ENCODE assay signal across 26 cellular contexts in the genomic region with DNA sequence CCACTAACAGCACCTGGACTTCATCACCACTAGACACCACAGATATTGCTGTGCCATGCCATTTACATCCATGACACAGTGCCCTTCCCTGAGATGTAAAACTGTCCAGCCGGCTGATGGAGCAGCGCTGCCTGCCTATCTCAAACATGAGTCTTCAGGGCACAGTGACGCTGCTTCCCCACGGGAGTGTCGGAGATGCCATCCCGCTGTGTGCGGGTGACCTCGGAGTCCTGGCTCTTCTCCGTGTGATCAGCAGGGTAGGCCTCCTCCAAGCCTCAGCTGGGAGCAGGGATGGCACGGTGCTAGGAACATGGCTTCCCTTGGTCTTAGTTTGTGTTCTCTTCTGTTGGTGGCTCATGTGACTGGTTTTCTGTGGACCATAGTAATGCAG.
"Had no signal": no experiment of that assay in that cellular context is flagged by ENCODE, and none has a peak within 500 bp of the region (broad histone marks: within the 10 kb centered on the region; RNA-seq: fewer than 3 reads in every experiment).

No MANE protein-coding gene starts in this region.

- H3K36me3 Mint-ChIP-seq: activated CD4-positive, alpha-beta memory T cell treated with anti-CD3 and anti-CD28 coated beads for 36 hours; activated naive CD8-positive, alpha-beta T cell; immature natural killer cell; naive thymus-derived CD4-positive, alpha-beta T cell had no signal

- H3K27me3 Mint-ChIP-seq: progenitor cell of endocrine pancreas had no signal

- H3K27ac ChIP-seq: brain microvascular endothelial cell, coronary artery, gastrocnemius medialis, hepatocyte, right lobe of liver, transverse colon, WERI-Rb-1 had no signal

- H3K27ac Mint-ChIP-seq: activated CD4-positive, alpha-beta memory T cell treated with anti-CD3 and anti-CD28 coated beads for 36 hours; activated CD4-positive, alpha-beta T cell treated with anti-CD3 and anti-CD28 coated beads, Interleukin-2, amount 10 ng/mL, durations not matched to agents 24 days and 14 days; activated naive CD8-positive, alpha-beta T cell; activated T-helper 2 cell treated with anti-CD3 and anti-CD28 coated beads, Interferon-gamma antibody, Interleukin-2, Interleukin-4, amounts not matched to agents 10 μg/mL and 5 μg/mL and 100 μg/mL, durations not matched to agents 14 hours and 24 hours and 36 hours; effector memory CD8-positive, alpha-beta T cell; immature natural killer cell; naive thymus-derived CD4-positive, alpha-beta T cell; progenitor cell of endocrine pancreas; T-helper 1 cell treated with Interleukin-12 subunit alpha and Interleukin-12 subunit beta and Interleukin-4 antibody, amounts not matched to agents 30 μg/mL and 1 μg/mL, for 36 hours had no signal

- H3K36me3 ChIP-seq: brain microvascular endothelial cell, gastrocnemius medialis, right lobe of liver, WERI-Rb-1 had no signal

- H3K4me2 ChIP-seq: hepatocyte had no signal

- ATAC-seq: effector memory CD8-positive, alpha-beta T cell; gastrocnemius medialis; left colon; naive thymus-derived CD4-positive, alpha-beta T cell; right lobe of liver had no signal

- H3K27me3 ChIP-seq: brain microvascular endothelial cell, gastrocnemius medialis, hepatocyte, right lobe of liver, transverse colon had no signal

- H3K4me1 ChIP-seq: gastrocnemius medialis, right lobe of liver had no signal

- H3K9me3 Mint-ChIP-seq: activated CD4-positive, alpha-beta memory T cell treated with anti-CD3 and anti-CD28 coated beads for 36 hours; activated CD4-positive, alpha-beta T cell treated with anti-CD3 and anti-CD28 coated beads, Interleukin-2, amount 10 ng/mL, durations not matched to agents 24 days and 14 days; activated T-helper 2 cell treated with anti-CD3 and anti-CD28 coated beads, Interferon-gamma antibody, Interleukin-2, Interleukin-4, amounts not matched to agents 10 μg/mL and 5 μg/mL and 100 μg/mL, durations not matched to agents 14 hours and 24 hours and 36 hours; effector memory CD8-positive, alpha-beta T cell; naive thymus-derived CD4-positive, alpha-beta T cell; T-helper 1 cell treated with Interleukin-12 subunit alpha and Interleukin-12 subunit beta and Interleukin-4 antibody, amounts not matched to agents 30 μg/mL and 1 μg/mL, for 36 hours had no signal

- H3K79me2 ChIP-seq: hepatocyte had no signal

- H3K4me3 Mint-ChIP-seq: activated CD4-positive, alpha-beta memory T cell treated with anti-CD3 and anti-CD28 coated beads for 36 hours; activated CD4-positive, alpha-beta T cell treated with anti-CD3 and anti-CD28 coated beads, Interleukin-2, amount 10 ng/mL, durations not matched to agents 24 days and 14 days; activated naive CD8-positive, alpha-beta T cell; effector memory CD8-positive, alpha-beta T cell; immature natural killer cell; naive thymus-derived CD4-positive, alpha-beta T cell; T-helper 1 cell treated with Interleukin-12 subunit alpha and Interleukin-12 subunit beta and Interleukin-4 antibody, amounts not matched to agents 30 μg/mL and 1 μg/mL, for 36 hours had no signal

- H2AFZ ChIP-seq: hepatocyte had no signal

- H3K9me3 ChIP-seq: gastrocnemius medialis, right lobe of liver, transverse colon had no signal

- H3K4me3 ChIP-seq: coronary artery, gastrocnemius medialis, hepatocyte, right lobe of liver, transverse colon had no signal

- DNase-seq: activated CD4-positive, alpha-beta memory T cell treated with anti-CD3 and anti-CD28 coated beads for 36 hours; activated CD4-positive, alpha-beta T cell treated with anti-CD3 and anti-CD28 coated beads, Interleukin-2, amount 10 ng/mL, durations not matched to agents 24 days and 14 days; activated CD4-positive, CD25-positive, alpha-beta regulatory T cell treated with anti-CD3 and anti-CD28 coated beads, Interleukin-2, amount 50 U/mL, for 72 hours; activated naive CD4-positive, alpha-beta T cell treated with Interleukin-2 at 50 U/mL for 16 hours; activated T-cell treated with anti-CD3 and anti-CD28 coated beads, Interleukin-2, amount 50 U/mL, for 48 hours; brain microvascular endothelial cell; effector memory CD8-positive, alpha-beta T cell; erythroblast; gastrocnemius medialis; immature natural killer cell; midbrain; naive thymus-derived CD4-positive, alpha-beta T cell; right lobe of liver; stimulated activated CD4-positive, alpha-beta T cell treated with anti-CD3 and anti-CD28 coated beads, Interleukin-2, amount 100 ng/mL, for 48 hours; stimulated activated naive CD4-positive, alpha-beta T cell treated with Interleukin-2 at 50 U/mL for 16 hours; SW 1271; T-helper 9 cell; transverse colon; WERI-Rb-1 had no signal
